Comparison of ENCODE assay signal across 11 cellular contexts in the genomic region with DNA sequence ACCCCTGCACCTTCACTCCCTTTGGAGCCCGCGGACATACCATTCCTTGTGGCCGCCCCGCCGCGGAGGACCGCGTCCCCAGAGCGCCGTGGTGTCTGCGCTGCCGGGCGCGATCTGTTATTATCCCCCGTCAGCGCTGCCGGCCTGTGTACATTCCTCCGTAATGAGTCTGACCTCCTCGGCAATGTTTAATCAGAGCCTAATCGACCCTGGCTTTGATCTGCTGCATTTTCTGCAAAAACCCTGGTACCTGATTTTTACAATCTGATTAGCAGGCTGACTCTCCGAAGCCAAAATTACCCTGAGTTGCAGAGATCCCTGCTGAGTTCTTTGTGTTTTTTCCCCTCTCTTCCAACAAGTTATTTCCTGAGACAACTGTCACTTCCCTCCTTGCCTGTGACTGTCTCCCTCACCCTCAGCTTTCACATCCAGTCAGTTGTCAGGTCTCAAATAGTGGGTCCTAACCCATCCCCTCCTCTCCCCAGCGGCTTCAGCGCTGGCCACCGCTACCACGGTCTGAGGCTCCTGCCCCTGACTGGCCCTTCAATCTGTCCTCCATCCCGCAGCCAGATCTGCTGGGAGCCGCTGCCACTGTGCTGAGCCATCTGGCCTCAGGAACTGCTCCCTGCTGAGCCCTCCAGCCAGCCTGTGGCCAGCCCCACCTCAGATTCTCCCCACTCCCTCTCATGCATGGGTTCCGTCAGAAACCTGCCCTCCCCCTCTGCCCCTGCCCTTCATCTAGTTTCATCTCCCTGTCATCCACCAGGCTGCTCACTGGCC. TPM values are rescaled to one million over a fixed set of nuclear protein-coding genes. Genes with fewer than 3 reads are reported as not detected.
DNase-seq lines count a peak whose midpoint lies in the region; ATAC-seq, FAIRE-seq and TF ChIP-seq lines count a peak whose summit lies in the region.
"Had no signal": no experiment of that assay in that cellular context is flagged by ENCODE, and none has a peak within 500 bp of the region (broad histone marks: within the 10 kb centered on the region; RNA-seq: fewer than 3 reads in every experiment).

No MANE protein-coding gene starts in this region.

- H3K4me3 ChIP-seq in bronchial epithelial cell (ENCODE audit: low read depth, low read length), result no peak overlapping the region

- H3K27me3 Mint-ChIP-seq in mesothelial cell of epicardium (ENCODE audit: low read depth) (peaks cover 51% of the 10 kb centered on the region), natural killer cell (ENCODE audit: low read depth in 2 of 2) (peaks cover 30 to 49% of the 10 kb centered on the region in 2 donors)

- peak; percentile 49 for DNase-seq in Daoy (ENCODE audit: low read depth)
- DNase-seq in NCI-H1105 (lab: John Stamatoyannopoulos, UW), result peak; percentile 3
- DNase-seq in bronchial epithelial cell (ENCODE audit: low read depth), result peak; percentile 17
- peak in 1 of 2 experiments; percentile 50 for DNase-seq in mesothelial cell of epicardium (ENCODE audit: low spot score in 2 of 2, unreplicated experiment in 2 of 2)
- DNase-seq in mucosa of gallbladder (ENCODE audit: low spot score), result no peak
- DNase-seq in natural killer cell, result no peak
- DNase-seq: heart right ventricle, NCI-H2081 treated with DMSO at 0.1 percent for 48 hours had no signal

- no peaks in the 10 kb centered on the region for H3K36me3 Mint-ChIP-seq in mesothelial cell of epicardium
- no peaks in the 10 kb centered on the region for H3K36me3 Mint-ChIP-seq in natural killer cell

- H3K9me3 Mint-ChIP-seq in mesothelial cell of epicardium (no peaks in the 10 kb centered on the region), natural killer cell (no peaks in the 10 kb centered on the region)

- H3K27ac Mint-ChIP-seq in mesothelial cell of epicardium, result no peak overlapping the region
- H3K27ac Mint-ChIP-seq in natural killer cell, result peak overlapping the region in 1 of 2 donors; percentile 21

- H3K27me3 ChIP-seq in bronchial epithelial cell (ENCODE audit: control insufficient read depth, insufficient read depth, low read length), result peaks cover 18% of the 10 kb centered on the region

- ATAC-seq in GM19455 (IDR thresholded peaks at IDR 0.05; ENCODE audit: unreplicated experiment), result no peak
- ATAC-seq in HG03457 (IDR thresholded peaks at IDR 0.05; ENCODE audit: unreplicated experiment), result no peak
- no peak for ATAC-seq in natural killer cell

- peak; percentile 18 for FAIRE-seq in bronchial epithelial cell (lab: Jason Lieb, UNC)
- FAIRE-seq: TTC549 had no signal

- TF ChIP-seq CTCF in bronchial epithelial cell (IDR thresholded peaks at IDR 0.05; ENCODE audit: insufficient read depth, low read length, severe bottlenecking) (no peak), mesothelial cell of epicardium (IDR thresholded peaks at IDR 0.05; ENCODE audit: unreplicated experiment) (no peak), natural killer cell (IDR thresholded peaks at IDR 0.05) (no peak)

- no peaks in the 10 kb centered on the region for H3K36me3 ChIP-seq in bronchial epithelial cell (ENCODE audit: control insufficient read depth, insufficient read depth, low read length)
- H3K36me3 ChIP-seq: heart right ventricle had no signal

- H3K4me3 Mint-ChIP-seq in mesothelial cell of epicardium (peak overlapping the region; percentile 13), natural killer cell (no peak overlapping the region)

- peaks cover 51% of the 10 kb centered on the region for H3K4me1 Mint-ChIP-seq in mesothelial cell of epicardium
- peaks cover 5 to 7% of the 10 kb centered on the region in 2 donors for H3K4me1 Mint-ChIP-seq in natural killer cell

- intact Hi-C loops in natural killer cell (cut with micrococcal nuclease), result no loop called here

RNA-seq across cellular contexts. Expression of a gene that starts 53.5 kb away (rescaled TPM):
- 3.0 and 4.7 TPM in 2 replicates for total RNA-seq in Daoy (2014; rRNA removed; shearing (Covaris generic))
- total RNA-seq in bronchial epithelial cell (under 0.01 TPM in 1 of 2 replicates, not detected in the other), mesothelial cell of epicardium (1.1 to 1.6 TPM (median 1.2 TPM) in 3 replicates), mucosa of gallbladder (0.17 TPM), natural killer cell (not detected)

Comparison
In these comparisons a context has a peak if more than half of its experiments do, and no peak if none do; other contexts are left out.
1. DNase-seq: peak in Daoy (single experiment), NCI-H1105 (single experiment) and bronchial epithelial cell (single experiment); none in mucosa of gallbladder (single experiment) and natural killer cell (single experiment).